8 cellular contexts compared by ENCODE assay signal in genomic region chr3:42012378-42012934, GRCh38. TPM values are rescaled to one million over a fixed set of nuclear protein-coding genes. Genes with fewer than 3 reads are reported as not detected.
DNase-seq lines count a peak whose midpoint lies in the region; ATAC-seq and TF ChIP-seq lines count a peak whose summit lies in the region.

No MANE protein-coding gene starts in this region.

- intact Hi-C loops in vagina (cut with DNase I), result loop anchor here (5.0 kb wide), 1 partner anchor 85 kb away; no protein-coding TSS in a partner anchor

- no peak for DNase-seq in activated T-cell treated with anti-CD3 and anti-CD28 coated beads, Interleukin-2, amount 50 U/mL, for 72 hours
- DNase-seq in activated T-cell treated with anti-CD3 and anti-CD28 coated beads for 4 hours (no peak), Peyer's patch (no peak), vagina (ENCODE audit: extremely low spot score in 2 of 2) (no peak), nucleus accumbens (lab: John Stamatoyannopoulos, UW) (no peak), AG08395 (ENCODE audit: low spot score) (no peak)

- TF ChIP-seq CTCF in Peyer's patch (IDR thresholded peaks at IDR 0.05), result no peak
- no peak for TF ChIP-seq CTCF in vagina (IDR thresholded peaks at IDR 0.05)

- H3K27me3 ChIP-seq in Peyer's patch, result no peaks in the 10 kb centered on the region
- no peaks in the 10 kb centered on the region for H3K27me3 ChIP-seq in vagina

- H3K27me3 Mint-ChIP-seq in activated T-cell treated with anti-CD3 and anti-CD28 coated beads, Interleukin-2, amount 50 U/mL, for 72 hours (ENCODE audit: low read depth), result no peaks in the 10 kb centered on the region

- H3K36me3 Mint-ChIP-seq in activated T-cell treated with anti-CD3 and anti-CD28 coated beads, Interleukin-2, amount 50 U/mL, for 72 hours (ENCODE audit: insufficient read depth in 2 of 2), result peaks cover 0 to 4% of the 10 kb centered on the region in 2 donors

- H3K4me3 ChIP-seq in Peyer's patch (peak overlapping the region in 3 of 4 donors; percentile 75 to 92 (median 86)), iPS-18c (ENCODE audit: insufficient read depth, low read depth, low read length) (peak overlapping the region; percentile 81; the same call in 1 of the 2 replicates), vagina (peak overlapping the region in 1 of 2 donors; percentile 97)

- H3K36me3 ChIP-seq in Peyer's patch (no peaks in the 10 kb centered on the region), vagina (no peaks in the 10 kb centered on the region)

- peak overlapping the region; percentile 77 for H3K27ac Mint-ChIP-seq in activated T-cell treated with anti-CD3 and anti-CD28 coated beads, Interleukin-2, amount 50 U/mL, for 72 hours

- H3K9me3 ChIP-seq in Peyer's patch (no peaks in the 10 kb centered on the region), iPS-18c (ENCODE audit: control insufficient read depth, insufficient read depth, low read length) (peaks cover 4% of the 10 kb centered on the region), vagina (no peaks in the 10 kb centered on the region)

- peak overlapping the region; percentile 85 to 94 for H3K4me3 Mint-ChIP-seq in activated T-cell treated with anti-CD3 and anti-CD28 coated beads, Interleukin-2, amount 50 U/mL, for 72 hours

- ATAC-seq in activated T-cell treated with anti-CD3 and anti-CD28 coated beads, Interleukin-2, amount 50 U/mL, for 72 hours (replicated peaks in 1 of 2), result no peak
- peak; percentile 30 for ATAC-seq in HG02885 (IDR thresholded peaks at IDR 0.05; ENCODE audit: poor library complexity, unreplicated experiment)

- no peaks in the 10 kb centered on the region for H3K9me3 Mint-ChIP-seq in activated T-cell treated with anti-CD3 and anti-CD28 coated beads, Interleukin-2, amount 50 U/mL, for 72 hours

- H3K27ac ChIP-seq in Peyer's patch, result peak overlapping the region; percentile 91 to 95 (median 93)
- peak overlapping the region; percentile 91 for H3K27ac ChIP-seq in vagina

- H3K4me1 ChIP-seq in Peyer's patch (peaks cover 0 to 19% (median 6%) of the 10 kb centered on the region in 4 donors), vagina (peaks cover 37% of the 10 kb centered on the region)

- peaks cover 46% of the 10 kb centered on the region for H3K4me1 Mint-ChIP-seq in activated T-cell treated with anti-CD3 and anti-CD28 coated beads, Interleukin-2, amount 50 U/mL, for 72 hours (ENCODE audit: low read depth)

- TF ChIP-seq POLR2A in Peyer's patch (IDR thresholded peaks at IDR 0.05) (no peak), vagina (IDR thresholded peaks at IDR 0.05) (no peak)

RNA-seq across cellular contexts. Expression of gene ULK4, which starts 50.6 kb away (rescaled TPM):
- 10 to 100 TPM in 1 of 2 donors, 1 to 10 TPM in 1; 8.0 to 11.1 TPM for total RNA-seq in activated T-cell treated with anti-CD3 and anti-CD28 coated beads, Interleukin-2, amount 50 U/mL, for 72 hours
- total RNA-seq in Peyer's patch (10 to 100 TPM in 3 of 4 donors, 1 to 10 TPM in 1; 8.4 to 43.8 (median 20.8) TPM), vagina (24.1 TPM)
